8 cellular contexts compared by ENCODE assay signal in genomic region chr10:89250814-89251416, GRCh38. TPM values are rescaled to one million over a fixed set of nuclear protein-coding genes. Genes with fewer than 3 reads are reported as not detected.
DNase-seq lines count a peak whose midpoint lies in the region; ATAC-seq and TF ChIP-seq lines count a peak whose summit lies in the region.

No MANE protein-coding gene starts in this region.

- peaks cover 20 to 30% (median 27%) of the 10 kb centered on the region in 3 donors for H3K4me1 Mint-ChIP-seq in naive B cell

- DNase-seq in LNCaP clone FGC (ENCODE audit: low read depth) (no peak), caudate nucleus (lab: John Stamatoyannopoulos, UW) (peak in 7 of 61 donors; percentile 29 to 70 (median 55)), naive B cell (no peak), SKM-1 (lab: John Stamatoyannopoulos, UW; ENCODE audit: unreplicated experiment) (no peak), left lobe of liver (ENCODE audit: low spot score) (no peak), activated gamma-delta T cell (lab: John Stamatoyannopoulos, UW) (no peak)
- no peak for DNase-seq in activated CD4-positive, CD25-positive, alpha-beta regulatory T cell treated with anti-CD3 and anti-CD28 coated beads, Interleukin-2, amount 50 U/mL, for 72 hours

- H3K36me3 Mint-ChIP-seq in naive B cell: peaks cover 7 to 12% of the 10 kb centered on the region in 2 donors

- ATAC-seq in naive B cell (ENCODE audit: low read depth in 2 of 2) (no peak), left lobe of liver (no peak)

- H3K4me3 ChIP-seq in GM08714 (ENCODE audit: low read length): peak overlapping the region; percentile 81
- peak overlapping the region; percentile 85 for H3K4me3 ChIP-seq in LNCaP clone FGC (ENCODE audit: low read depth, low read length)

- H3K27ac ChIP-seq in caudate nucleus (ENCODE audit: low read depth, low read length): peak overlapping the region; percentile 92

- no peak for TF ChIP-seq CTCF in LNCaP clone FGC (IDR thresholded peaks at IDR 0.05; ENCODE audit: control insufficient read depth, extremely low read depth, insufficient read depth)

- H3K4me3 Mint-ChIP-seq in naive B cell: peak overlapping the region; percentile 89 to 99 (median 93)

- H3K27me3 Mint-ChIP-seq in naive B cell: no peaks in the 10 kb centered on the region

- peaks cover 6 to 18% (median 12%) of the 10 kb centered on the region in 7 donors for H3K9me3 Mint-ChIP-seq in naive B cell

- peak overlapping the region; percentile 64 to 92 (median 86) for H3K27ac Mint-ChIP-seq in naive B cell

RNA-seq across cellular contexts. Expression of gene LIPA, which starts 0.7 kb away (rescaled TPM):
- polyA plus RNA-seq in naive B cell (ENCODE audit: low read depth in 6 of 6): 100 to 1,000 TPM; 134 to 178 (median 159) TPM
- total RNA-seq in left lobe of liver: 53.8 TPM

RNA-seq across cellular contexts. Expression of gene CH25H, which starts 43.8 kb away (rescaled TPM):
- polyA plus RNA-seq in naive B cell (ENCODE audit: low read depth in 6 of 6): 1 to 10 TPM in 1 of 6 donors, under 1 TPM in 3, not detected in 2; 0.24 to 1.1 (median 0.95) TPM
- 0.10 TPM for total RNA-seq in left lobe of liver

RNA-seq across cellular contexts. Expression of gene IFIT2, which starts 50.9 kb away (rescaled TPM):
- polyA plus RNA-seq in naive B cell (ENCODE audit: low read depth in 6 of 6): 10 to 100 TPM in 5 of 6 donors, 1 to 10 TPM in 1; 9.4 to 22.7 (median 14.0) TPM
- 6.0 TPM for total RNA-seq in left lobe of liver
